15 cellular contexts compared by ENCODE assay signal in the genomic region with DNA sequence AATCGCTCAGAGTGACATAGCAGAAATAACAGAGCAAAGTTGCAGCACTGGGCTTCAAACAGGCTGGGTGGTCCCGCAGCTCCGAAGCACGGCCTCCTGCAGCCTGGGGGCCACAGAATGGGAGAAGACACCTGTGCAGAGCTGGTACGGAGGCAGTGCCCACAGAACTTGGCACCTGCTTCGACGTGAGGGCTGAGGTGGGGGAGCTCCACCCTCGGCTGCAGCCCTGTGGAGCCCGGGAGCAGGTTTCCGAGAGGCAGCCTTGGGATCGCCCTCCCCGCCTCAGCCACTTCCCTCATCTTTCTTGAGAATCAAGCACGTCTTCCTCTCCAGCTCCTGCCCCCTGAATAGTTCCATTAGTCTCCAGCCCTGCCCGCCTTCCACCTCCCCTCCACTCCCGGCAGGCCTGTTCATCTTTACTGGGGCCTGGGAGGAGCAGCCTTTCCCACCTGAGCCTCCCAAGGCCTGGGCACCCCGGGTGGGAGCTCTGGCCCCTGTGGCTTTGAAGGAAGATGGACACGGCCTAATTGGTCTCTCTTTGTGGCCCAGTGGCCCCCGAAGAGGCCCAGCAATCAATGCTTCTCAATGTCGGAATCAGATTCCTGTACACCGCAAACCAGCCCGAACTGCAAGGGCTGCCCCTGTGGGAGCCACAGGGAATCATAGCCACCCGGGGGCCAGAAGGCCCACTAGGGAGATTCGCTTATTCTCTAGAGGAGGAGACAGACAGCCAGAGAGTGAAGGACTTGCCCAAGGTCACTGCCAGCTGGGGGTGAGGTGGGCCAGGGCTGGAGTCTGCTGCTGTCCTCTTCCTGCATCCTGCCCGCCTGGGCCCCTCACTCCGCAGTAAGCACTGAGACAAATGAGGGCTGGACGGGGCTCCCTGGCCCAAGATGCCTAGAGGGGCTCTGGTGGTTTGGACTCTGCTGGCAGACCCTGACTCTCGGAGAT.
"Had no signal": no experiment of that assay in that cellular context is flagged by ENCODE, and none has a peak within 500 bp of the region (broad histone marks: within the 10 kb centered on the region; RNA-seq: fewer than 3 reads in every experiment).

No MANE protein-coding gene starts in this region.

- H3K4me3 ChIP-seq: SJSA1, smooth muscle cell had no signal

- H3K27me3 ChIP-seq: brain microvascular endothelial cell had no signal

- H3K27ac Mint-ChIP-seq: activated CD4-positive, alpha-beta T cell treated with anti-CD3 and anti-CD28 coated beads, Interleukin-2, amount 10 ng/mL, durations not matched to agents 24 days and 14 days; activated naive CD4-positive, alpha-beta T cell treated with anti-CD3 and anti-CD28 coated beads, Interleukin-2, amount 50 U/mL, for 72 hours; activated T-helper 17 cell treated with anti-CD3 and anti-CD28 coated beads, Interleukin-2, amount 50 U/mL, for 72 hours; stimulated activated effector memory CD8-positive, alpha-beta T cell treated with anti-CD3 and anti-CD28 coated beads, Interleukin-12 subunit alpha, Interleukin-12 subunit beta, amount 100 ng/mL, for 72 hours; type B pancreatic cell had no signal

- H3K4me1 ChIP-seq: parathyroid adenoma, SJSA1 had no signal

- H3K4me3 Mint-ChIP-seq: activated CD4-positive, alpha-beta T cell treated with anti-CD3 and anti-CD28 coated beads, Interleukin-2, amount 10 ng/mL, durations not matched to agents 24 days and 14 days; activated T-helper 17 cell treated with anti-CD3 and anti-CD28 coated beads, Interleukin-2, amount 50 U/mL, for 72 hours; stimulated activated effector memory CD8-positive, alpha-beta T cell treated with anti-CD3 and anti-CD28 coated beads, Interleukin-12 subunit alpha, Interleukin-12 subunit beta, amount 100 ng/mL, for 72 hours; type B pancreatic cell had no signal

- H3K4me1 Mint-ChIP-seq: activated CD4-positive, alpha-beta T cell treated with anti-CD3 and anti-CD28 coated beads, Interleukin-2, amount 10 ng/mL, durations not matched to agents 24 days and 14 days; activated T-helper 17 cell treated with anti-CD3 and anti-CD28 coated beads, Interleukin-2, amount 50 U/mL, for 72 hours had no signal

- H3K9me3 ChIP-seq: SJSA1 had no signal

- H3K27me3 Mint-ChIP-seq: activated CD4-positive, alpha-beta T cell treated with anti-CD3 and anti-CD28 coated beads, Interleukin-2, amount 10 ng/mL, durations not matched to agents 24 days and 14 days had no signal

- H3K36me3 Mint-ChIP-seq: activated naive CD4-positive, alpha-beta T cell treated with anti-CD3 and anti-CD28 coated beads, Interleukin-2, amount 50 U/mL, for 72 hours; stimulated activated effector memory CD8-positive, alpha-beta T cell treated with anti-CD3 and anti-CD28 coated beads, Interleukin-12 subunit alpha, Interleukin-12 subunit beta, amount 100 ng/mL, for 72 hours; type B pancreatic cell had no signal

- H3K27ac ChIP-seq: brain microvascular endothelial cell, parathyroid adenoma, SJSA1 had no signal

- DNase-seq: activated CD4-positive, alpha-beta T cell treated with anti-CD3 and anti-CD28 coated beads, Interleukin-2, amount 10 ng/mL, durations not matched to agents 24 days and 14 days; activated CD8-positive, alpha-beta memory T cell treated with anti-CD3 and anti-CD28 coated beads for 24 hours; brain microvascular endothelial cell; cerebellar nuclear complex; dermis blood vessel endothelial cell; mesenchymal stem cell; T-helper 9 cell had no signal

- H3K9me3 Mint-ChIP-seq: activated CD4-positive, alpha-beta T cell treated with anti-CD3 and anti-CD28 coated beads, Interleukin-2, amount 10 ng/mL, durations not matched to agents 24 days and 14 days; activated naive CD4-positive, alpha-beta T cell treated with anti-CD3 and anti-CD28 coated beads, Interleukin-2, amount 50 U/mL, for 72 hours; activated T-helper 17 cell treated with anti-CD3 and anti-CD28 coated beads, Interleukin-2, amount 50 U/mL, for 72 hours; stimulated activated effector memory CD8-positive, alpha-beta T cell treated with anti-CD3 and anti-CD28 coated beads, Interleukin-12 subunit alpha, Interleukin-12 subunit beta, amount 100 ng/mL, for 72 hours; type B pancreatic cell had no signal

- ATAC-seq: activated naive CD4-positive, alpha-beta T cell treated with anti-CD3 and anti-CD28 coated beads, Interleukin-2, amount 50 U/mL, for 72 hours; activated T-helper 17 cell treated with anti-CD3 and anti-CD28 coated beads, Interleukin-2, amount 50 U/mL, for 72 hours; esophagus mucosa; stimulated activated effector memory CD8-positive, alpha-beta T cell treated with anti-CD3 and anti-CD28 coated beads, Interleukin-12 subunit alpha, Interleukin-12 subunit beta, amount 100 ng/mL, for 72 hours had no signal

- H3K36me3 ChIP-seq: brain microvascular endothelial cell, SJSA1 had no signal
